Comparison of ENCODE assay signal across 14 cellular contexts in the genomic region with DNA sequence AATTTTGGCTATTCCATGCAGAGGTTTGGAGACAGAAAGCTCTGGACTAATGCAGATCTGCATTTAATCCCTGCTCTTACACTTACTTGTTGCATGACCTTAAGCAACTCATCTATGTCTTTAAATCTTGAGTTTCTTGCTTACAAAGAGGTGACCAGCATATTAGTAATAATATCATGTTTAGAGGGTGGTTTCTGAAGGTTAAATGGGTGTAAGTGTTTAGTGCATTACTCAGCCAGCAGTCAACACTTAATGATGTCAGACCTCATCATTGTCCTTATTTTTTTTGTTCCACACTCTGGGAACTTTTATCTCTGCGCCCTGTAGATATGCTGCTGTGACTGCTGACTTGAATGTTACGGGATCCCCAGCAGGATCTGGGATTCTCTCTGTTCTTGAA. TPM values are rescaled to one million over a fixed set of nuclear protein-coding genes. Genes with fewer than 3 reads are reported as not detected.
DNase-seq lines count a peak whose midpoint lies in the region; ATAC-seq and TF ChIP-seq lines count a peak whose summit lies in the region.
"Had no signal": no experiment of that assay in that cellular context is flagged by ENCODE, and none has a peak within 500 bp of the region (broad histone marks: within the 10 kb centered on the region; RNA-seq: fewer than 3 reads in every experiment).

No MANE protein-coding gene starts in this region.

- intact Hi-C loops in PC-9 (cut with micrococcal nuclease; ENCODE audit: unreplicated experiment), result no loop called here

- DNase-seq in activated CD4-positive, CD25-positive, alpha-beta regulatory T cell (lab: John Stamatoyannopoulos, UW), result no peak
- DNase-seq in PC-9 (peak in 1 of 2 experiments; percentile 54), epithelial cell of esophagus (ENCODE audit: low read depth) (peak; percentile 91), skeletal muscle cell (ENCODE audit: low read depth) (peak; percentile 68), NCI-H1092 (lab: John Stamatoyannopoulos, UW) (no peak), T1000 (lab: John Stamatoyannopoulos, UW) (no peak)
- no peak for DNase-seq in effector CD4-positive, alpha-beta T cell
- DNase-seq: left cardiac atrium, NCI-H2081 treated with DMSO at 0.1 percent for 48 hours had no signal

- peaks cover 11% of the 10 kb centered on the region for H3F3A ChIP-seq in PC-9 (ENCODE audit: insufficient read depth, low read depth)

- H3K79me2 ChIP-seq in PC-9 (ENCODE audit: low read depth), result no peaks in the 10 kb centered on the region
- H3K79me2 ChIP-seq: hepatocyte, parathyroid adenoma had no signal

- H3K4me1 ChIP-seq in PC-9 (replicated peaks; ENCODE audit: insufficient read depth), result peaks cover 47% of the 10 kb centered on the region
- H3K4me1 ChIP-seq: parathyroid adenoma had no signal

- H4K20me1 ChIP-seq in PC-9 (ENCODE audit: insufficient read depth), result no peaks in the 10 kb centered on the region

- H3K9me2 ChIP-seq in PC-9 (ENCODE audit: insufficient read depth), result no peaks in the 10 kb centered on the region

- POLR2A ChIA-PET in PC-9 (lab: Charles Lee; ENCODE audit: unreplicated experiment), result no interaction called here

- peak overlapping the region; percentile 32; the same call in 1 of the 2 replicates for H3K4me2 ChIP-seq in PC-9
- H3K4me2 ChIP-seq: hepatocyte had no signal

- no peaks in the 10 kb centered on the region for H3K27me3 ChIP-seq in PC-9 (ENCODE audit: insufficient read depth, low read depth)
- H3K27me3 ChIP-seq: hepatocyte had no signal

- CTCF ChIA-PET in PC-9 (lab: Charles Lee), result no interaction called here

- no peak overlapping the region for H2AFZ ChIP-seq in PC-9
- H2AFZ ChIP-seq: hepatocyte, parathyroid adenoma had no signal

- H3K4me3 ChIP-seq in PC-9 (no peak overlapping the region), epithelial cell of esophagus (ENCODE audit: low read length) (no peak overlapping the region), skeletal muscle cell (ENCODE audit: low read depth, low read length) (no peak overlapping the region)
- H3K4me3 ChIP-seq: hepatocyte had no signal

- peak overlapping the region; percentile 57; the same call in 1 of the 2 replicates for H3K27ac ChIP-seq in PC-9
- H3K27ac ChIP-seq: 22Rv1, hepatocyte, parathyroid adenoma had no signal

- BruUV-seq in PC-9 (replicated peaks; lab: Mats Ljungman, UMichigan), result no TSS peak

- peak; percentile 53 to 68 for ATAC-seq in activated CD4-positive, CD25-positive, alpha-beta regulatory T cell treated with anti-CD3 and anti-CD28 coated beads, Interleukin-2, amount 50 U/mL, for 24 hours

- peaks cover 5% of the 10 kb centered on the region; the same call in 1 of the 2 replicates for H3K9me3 ChIP-seq in PC-9 (ENCODE audit: insufficient read depth, low read depth)

- H3K36me3 ChIP-seq in PC-9 (ENCODE audit: low read depth), result no peaks in the 10 kb centered on the region

- TF ChIP-seq CTCF in PC-9 (conservative IDR thresholded peaks at IDR 0.05) (no peak), epithelial cell of esophagus (IDR thresholded peaks at IDR 0.05; ENCODE audit: insufficient read depth, low read depth, low read length, missing control alignments) (no peak)

RNA-seq across cellular contexts. Expression of a gene that starts 1.7 kb away (rescaled TPM):
- 0.55 and 1.7 TPM in 2 replicates for total RNA-seq in PC-9 (2021)

RNA-seq across cellular contexts. Expression of a gene that starts 42.6 kb away (rescaled TPM):
- 1.9 and 3.4 TPM in 2 replicates for total RNA-seq in PC-9 (2021)
- total RNA-seq: temporal lobe had no signal

Comparison
In these comparisons a context has a peak if more than half of its experiments do, and no peak if none do; other contexts are left out.
1. DNase-seq: peak in epithelial cell of esophagus (single experiment) and skeletal muscle cell (single experiment); none in activated CD4-positive, CD25-positive, alpha-beta regulatory T cell (0 of 4), NCI-H1092 (single experiment), T1000 (single experiment) and effector CD4-positive, alpha-beta T cell (single experiment).